Comparison of ENCODE assay signal across 8 cellular contexts in the genomic region with DNA sequence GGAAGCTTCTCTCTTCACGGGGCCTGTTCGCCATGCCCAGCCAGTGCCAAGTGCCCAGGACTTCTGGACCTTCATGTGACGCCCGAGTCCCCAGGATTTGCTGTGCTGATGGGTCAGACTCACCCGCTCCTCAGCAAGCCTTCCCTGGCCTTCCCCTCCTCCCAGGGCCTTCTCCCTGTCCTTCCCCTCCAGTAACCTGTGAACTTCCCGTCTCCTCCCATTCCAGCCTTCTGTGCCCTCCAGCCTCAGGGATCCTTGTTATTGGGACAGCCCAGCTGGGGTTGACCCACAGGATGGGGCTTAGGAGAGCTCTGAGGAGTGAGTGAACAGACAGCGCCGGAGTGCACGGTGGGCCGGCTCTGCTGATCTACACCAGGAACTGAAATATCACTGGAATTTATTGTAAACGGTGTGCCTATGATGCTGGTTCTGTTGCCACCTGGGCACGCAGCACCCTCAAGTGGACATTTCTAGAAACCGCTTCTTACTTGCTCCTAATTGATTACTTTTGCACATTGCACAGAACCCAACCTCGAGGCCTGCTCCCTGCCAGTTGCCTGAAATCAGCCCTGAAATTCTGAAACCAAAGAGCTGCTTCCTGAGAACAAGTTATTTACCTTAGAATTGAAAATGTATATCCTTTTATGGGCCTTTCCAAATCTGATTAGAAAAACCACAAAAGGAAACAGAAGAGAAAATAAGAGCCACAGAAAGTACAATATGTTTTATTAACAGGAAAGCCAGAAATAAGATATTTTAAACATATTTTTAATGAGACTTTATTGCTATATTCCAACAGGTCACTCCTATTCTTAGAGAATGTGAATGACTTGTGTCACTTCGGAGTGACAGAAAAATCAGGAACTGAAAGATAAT. TPM values are rescaled to one million over a fixed set of nuclear protein-coding genes. Genes with fewer than 3 reads are reported as not detected.
DNase-seq lines count a peak whose midpoint lies in the region; ATAC-seq and TF ChIP-seq lines count a peak whose summit lies in the region.

No MANE protein-coding gene starts in this region.

- H3K36me3 Mint-ChIP-seq in MCF 10A (ENCODE audit: insufficient read depth, unreplicated experiment), result no peaks in the 10 kb centered on the region
- H3K36me3 Mint-ChIP-seq in type B pancreatic cell, result no peaks in the 10 kb centered on the region

- H3K4me1 Mint-ChIP-seq in MCF 10A (ENCODE audit: insufficient read depth, unreplicated experiment), result peaks cover 41% of the 10 kb centered on the region
- peaks cover 31% of the 10 kb centered on the region for H3K4me1 Mint-ChIP-seq in type B pancreatic cell (ENCODE audit: unreplicated experiment)

- TF ChIP-seq CTCF in SK-N-SH (IDR thresholded peaks at IDR 0.05) (peak; percentile 60), MCF 10A (IDR thresholded peaks at IDR 0.05; ENCODE audit: unreplicated experiment) (peak; percentile 55), right lobe of liver (IDR thresholded peaks at IDR 0.05) (peak; percentile 49 to 67 (median 59)), type B pancreatic cell (conservative IDR thresholded peaks at IDR 0.05) (peak; percentile 56)

- no TSS peak for BruUV-seq in MCF 10A (replicated peaks; lab: Mats Ljungman, UMichigan)

- H3K4me1 ChIP-seq in SK-N-SH (ENCODE audit: control insufficient read depth in 1 of 2, insufficient read depth in 2 of 2, low read depth in 1 of 2, low read length in 1 of 2) (peaks cover 29 to 34% of the 10 kb centered on the region in 2 experiments; a peak in 3 of 4 replicates), right lobe of liver (peaks cover 0 to 53% (median 15%) of the 10 kb centered on the region in 4 donors)

- no peaks in the 10 kb centered on the region for H4K20me1 ChIP-seq in SK-N-SH (ENCODE audit: insufficient read depth)

- H3K27me3 ChIP-seq in SK-N-SH (ENCODE audit: insufficient read depth), result no peaks in the 10 kb centered on the region
- no peaks in the 10 kb centered on the region for H3K27me3 ChIP-seq in right lobe of liver

- H3K36me3 ChIP-seq in SK-N-SH (replicated peaks in 1 of 2; ENCODE audit: control insufficient read depth in 1 of 2, insufficient read depth in 2 of 2, low read length in 1 of 2), result no peaks in the 10 kb centered on the region
- no peaks in the 10 kb centered on the region for H3K36me3 ChIP-seq in right lobe of liver

- no peaks in the 10 kb centered on the region; the same call in 1 of the 2 replicates for H3K79me2 ChIP-seq in SK-N-SH (ENCODE audit: insufficient read depth)

- WGBS in SK-N-SH (ENCODE audit: low lambda C conversion rate), result 76% methylated on average over 15 of the region's 15 CpGs
- WGBS in right lobe of liver (ENCODE audit: insufficient coverage, low coverage, low lambda C conversion rate, missing lambda C conversion rate), result 32% methylated on average over 7 of the region's 15 CpGs

- H3K9me3 Mint-ChIP-seq in MCF 10A (ENCODE audit: unreplicated experiment) (no peaks in the 10 kb centered on the region), type B pancreatic cell (no peaks in the 10 kb centered on the region)

- intact Hi-C loops in MCF 10A (cut with micrococcal nuclease), result loop anchor here (1.0 kb wide), 1 partner anchor 8 kb away; no protein-coding TSS in a partner anchor
- intact Hi-C loops in right lobe of liver (cut with DNase I), result no loop called here

- no peak for TF ChIP-seq POLR2A in right lobe of liver (IDR thresholded peaks at IDR 0.05)

- H3K27ac Mint-ChIP-seq in MCF 10A (ENCODE audit: low read depth, unreplicated experiment) (peak overlapping the region; percentile 88), type B pancreatic cell (peak overlapping the region; percentile 50)

- H3K9ac ChIP-seq in SK-N-SH, result no peak overlapping the region; the same call in 1 of the 2 replicates

- peak overlapping the region; percentile 53 for H3K4me3 Mint-ChIP-seq in MCF 10A (ENCODE audit: unreplicated experiment)
- H3K4me3 Mint-ChIP-seq in type B pancreatic cell, result no peak overlapping the region

- TF ChIP-seq RAD21 in SK-N-SH (IDR thresholded peaks at IDR 0.05; ENCODE audit: low read length), result peak; percentile 58

- peak; percentile 74 for DNase-seq in DMS 273 (lab: John Stamatoyannopoulos, UW; ENCODE audit: unreplicated experiment)
- peak; percentile 52 for DNase-seq in Jurkat, Clone E6-1 (ENCODE audit: low read depth, low spot score)
- no peak for DNase-seq in SK-N-SH
- peak; percentile 86 for DNase-seq in MCF 10A (ENCODE audit: unreplicated experiment)
- DNase-seq in right lobe of liver, result peak in 1 of 3 donors; percentile 68
- DNase-seq in type B pancreatic cell (ENCODE audit: extremely low spot score, unreplicated experiment), result no peak
- DNase-seq in Ammon's horn (ENCODE audit: low spot score), result no peak

- TF ChIP-seq EP300 in SK-N-SH (IDR thresholded peaks at IDR 0.05; ENCODE audit: borderline replicate concordance in 1 of 2, low read depth in 1 of 2, low read length in 1 of 2), result no peak

- POLR2A ChIA-PET in SK-N-SH (lab: Yijun Ruan, JAX) (no interaction called here), MCF 10A (lab: Yijun Ruan, JAX) (interaction anchor here (0.7 to 2.3 kb wide), 5 partner anchors 8 to 34 kb away, joined by 3 to 17 read pairs (median 8); no protein-coding TSS in a partner anchor)

- no peaks in the 10 kb centered on the region for H3K27me3 Mint-ChIP-seq in MCF 10A (ENCODE audit: insufficient read depth, unreplicated experiment)
- H3K27me3 Mint-ChIP-seq in type B pancreatic cell, result no peaks in the 10 kb centered on the region

- H3K4me3 ChIP-seq in Jurkat, Clone E6-1 (ENCODE audit: low read length), result no peak overlapping the region
- H3K4me3 ChIP-seq in SK-N-SH (ENCODE audit: low read depth in 2 of 2, low read length in 1 of 2), result no peak overlapping the region; a peak in 1 of 4 replicates
- H3K4me3 ChIP-seq in right lobe of liver, result no peak overlapping the region

- H3F3A ChIP-seq in SK-N-SH (replicated peaks; ENCODE audit: insufficient read depth), result peaks cover 27% of the 10 kb centered on the region

- CTCF ChIA-PET in SK-N-SH (lab: Yijun Ruan, JAX) (interaction anchor here (0.7 to 2.3 kb wide), 9 partner anchors 8 to 254 kb away, joined by 3 to 10 read pairs (median 4); no protein-coding TSS in a partner anchor), MCF 10A (lab: Yijun Ruan, JAX) (interaction anchor here (0.6 to 3.9 kb wide), 28 partner anchors 8 to 932 kb away, joined by 3 to 26 read pairs (median 4); no protein-coding TSS in a partner anchor)

- no peak overlapping the region; the same call in 1 of the 2 replicates for H2AFZ ChIP-seq in SK-N-SH (ENCODE audit: low read depth)

- H3K9me2 ChIP-seq in SK-N-SH, result no peaks in the 10 kb centered on the region

- H3K27ac ChIP-seq in SK-N-SH (ENCODE audit: low read depth in 2 of 2, low read length in 1 of 2), result no peak overlapping the region
- peak overlapping the region in 2 of 3 donors; percentile 45 to 62 for H3K27ac ChIP-seq in right lobe of liver

- ATAC-seq in right lobe of liver (peak; percentile 37 to 61 (median 54)), esophagus mucosa (no peak)

- H3K9me3 ChIP-seq in SK-N-SH (no peaks in the 10 kb centered on the region), right lobe of liver (no peaks in the 10 kb centered on the region)

- H3K4me2 ChIP-seq in SK-N-SH, result no peak overlapping the region

TF ChIP-seq in SK-N-SH, 30 proteins besides CTCF, POLR2A, EP300 and RAD21:
- TF ChIP-seq SMC3 (IDR thresholded peaks at IDR 0.05; ENCODE audit: low read depth, low read length) (peak; percentile 52), RCOR1 (IDR thresholded peaks at IDR 0.05; ENCODE audit: low read length) (no peak), MXI1 (IDR thresholded peaks at IDR 0.05; ENCODE audit: low read depth, low read length) (no peak), RXRA (IDR thresholded peaks at IDR 0.05; ENCODE audit: borderline replicate concordance, low read depth) (no peak), TEAD4 (IDR thresholded peaks at IDR 0.05; ENCODE audit: borderline replicate concordance, insufficient read depth) (no peak), SIN3A (IDR thresholded peaks at IDR 0.05; ENCODE audit: borderline replicate concordance, low read depth, low read length) (no peak), EZH2phosphoT487 (IDR thresholded peaks at IDR 0.05; ENCODE audit: borderline replicate concordance, low read depth) (no peak), ELF1 (IDR thresholded peaks at IDR 0.05) (no peak)

RNA-seq across cellular contexts. Expression of a gene that starts 1.6 kb away (rescaled TPM):
- polyA plus RNA-seq in Jurkat, Clone E6-1 (2012; ENCODE audit: insufficient read depth, insufficient read length), result not detected
- polyA plus RNA-seq in SK-N-SH (2012; rRNA removed), result 0.11 and 0.13 TPM in 2 replicates
- polyA plus RNA-seq in SK-N-SH (2012; cell fraction: cytosol; rRNA removed), result 0.04 and 0.07 TPM in 2 replicates
- 0.23 and 0.24 TPM in 2 replicates for polyA plus RNA-seq in SK-N-SH (2012; cell fraction: nucleus; rRNA removed)
- total RNA-seq in MCF 10A (2022), result 0.27 and 0.72 TPM in 2 replicates
- 1 to 10 TPM in 1 of 6 experiments, under 1 TPM in 5; 0.37 to 1.4 (median 0.84) TPM for total RNA-seq in right lobe of liver
- not detected in 2 replicates for total RNA-seq in type B pancreatic cell (ENCODE audit: low replicate concordance)
- 0.16 TPM for total RNA-seq in esophagus mucosa

RNA-seq across cellular contexts. Expression of a gene that starts 4.8 kb away (rescaled TPM):
- polyA plus RNA-seq in Jurkat, Clone E6-1 (2012; ENCODE audit: insufficient read depth, insufficient read length), result not detected
- polyA plus RNA-seq in SK-N-SH (2012; rRNA removed), result 2.0 and 3.0 TPM in 2 replicates
- polyA plus RNA-seq in SK-N-SH (2012; cell fraction: cytosol; rRNA removed), result 1.9 and 2.0 TPM in 2 replicates
- polyA plus RNA-seq in SK-N-SH (2012; cell fraction: nucleus; rRNA removed), result 1.5 and 2.7 TPM in 2 replicates
- total RNA-seq in MCF 10A (2022) (4.4 and 6.0 TPM in 2 replicates), right lobe of liver (1 to 10 TPM in 3 of 6 experiments, under 1 TPM in 3; 0.40 to 1.4 (median 0.98) TPM), type B pancreatic cell (ENCODE audit: low replicate concordance) (0.40 TPM in 1 of 2 replicates, not detected in the other), esophagus mucosa (1.2 TPM)

RNA-seq across cellular contexts. Expression of a gene that starts 40.6 kb away (rescaled TPM):
- polyA plus RNA-seq in Jurkat, Clone E6-1 (2012; ENCODE audit: insufficient read depth, insufficient read length), result not detected
- not detected in 2 replicates for polyA plus RNA-seq in SK-N-SH (2012; rRNA removed)
- not detected in 2 replicates for polyA plus RNA-seq in SK-N-SH (2012; cell fraction: cytosol; rRNA removed)
- polyA plus RNA-seq in SK-N-SH (2012; cell fraction: nucleus; rRNA removed), result not detected in 2 replicates
- total RNA-seq in MCF 10A (2022) (not detected in 2 replicates), right lobe of liver (not detected), type B pancreatic cell (ENCODE audit: low replicate concordance) (not detected in 2 replicates), esophagus mucosa (not detected)

RNA-seq across cellular contexts. Expression of a gene that starts 47.1 kb away (rescaled TPM):
- polyA plus RNA-seq in Jurkat, Clone E6-1 (2012; ENCODE audit: insufficient read depth, insufficient read length), result not detected
- polyA plus RNA-seq in SK-N-SH (2012; rRNA removed), result 0.16 TPM in 1 of 2 replicates, not detected in the other
- 0.04 and 0.09 TPM in 2 replicates for polyA plus RNA-seq in SK-N-SH (2012; cell fraction: cytosol; rRNA removed)
- 0.12 and 0.30 TPM in 2 replicates for polyA plus RNA-seq in SK-N-SH (2012; cell fraction: nucleus; rRNA removed)
- total RNA-seq in MCF 10A (2022) (not detected in 2 replicates), right lobe of liver (not detected), type B pancreatic cell (ENCODE audit: low replicate concordance) (not detected in 2 replicates), esophagus mucosa (not detected)

Comparison
In these comparisons a context has a peak if more than half of its experiments do, and no peak if none do; other contexts are left out.
1. DNase-seq: peak in DMS 273 (single experiment), Jurkat, Clone E6-1 (single experiment) and MCF 10A (single experiment); none in SK-N-SH (single experiment), type B pancreatic cell (single experiment) and Ammon's horn (single experiment).
2. H3K27ac ChIP-seq: peak in right lobe of liver (2 of 3); none in SK-N-SH (0 of 2).
3. Peak in every context shown above with its lines, with median percentiles within 50 percentile points of each other: CTCF ChIP-seq.